Comparison of ENCODE assay signal across 8 cellular contexts in the genomic region with DNA sequence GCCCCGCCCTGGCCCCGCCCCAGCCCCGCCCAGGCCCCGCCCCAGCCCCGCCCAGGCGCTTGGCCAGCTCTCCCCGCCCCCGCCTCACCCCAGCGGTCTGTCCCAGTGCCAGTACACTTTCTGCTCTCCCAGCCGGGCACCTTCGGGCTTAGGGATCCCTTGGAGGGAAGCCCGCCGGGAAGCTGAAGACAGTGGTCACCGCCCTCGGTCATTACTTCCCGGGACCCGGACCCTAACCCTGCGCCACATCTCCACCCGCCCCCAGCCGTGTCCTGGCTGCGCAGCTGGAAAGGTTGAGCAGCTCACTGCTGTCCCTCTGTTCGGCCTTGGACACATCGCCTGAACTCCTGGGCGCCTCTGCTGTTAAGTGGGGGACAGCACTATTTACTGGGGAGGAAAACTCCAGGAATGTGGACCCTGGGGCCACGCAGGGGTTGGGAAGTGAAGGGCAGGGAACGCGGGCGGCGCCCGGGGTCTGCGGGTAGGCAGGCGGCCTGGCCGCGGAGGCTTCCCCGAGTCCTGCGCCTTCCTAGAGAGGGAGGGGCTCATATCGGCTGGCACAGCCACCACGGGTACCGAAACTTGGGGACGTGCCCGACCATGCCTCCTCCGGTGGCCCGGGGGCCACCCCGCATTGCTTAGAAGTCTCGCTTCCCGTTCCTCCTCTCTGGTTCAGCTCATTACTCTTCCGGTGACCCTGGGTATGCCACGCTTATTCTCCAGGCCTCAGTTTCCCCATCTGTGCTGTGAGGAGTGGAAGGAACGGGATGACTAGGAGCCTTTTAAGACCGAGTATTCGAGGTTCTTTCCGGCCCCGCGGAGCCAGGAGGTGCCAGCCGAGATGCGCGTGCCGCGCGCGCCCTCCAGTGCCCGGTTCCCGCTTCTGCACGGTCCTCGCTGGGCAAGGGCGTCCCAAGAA.
DNase-seq lines count a peak whose midpoint lies in the region; ATAC-seq and TF ChIP-seq lines count a peak whose summit lies in the region.

No MANE protein-coding gene starts in this region.

- intact Hi-C loops in left cardiac atrium (cut with DNase I): loop anchor here (2.0 to 10.0 kb wide), 5 partner anchors 122 to 1032 kb away; a partner anchor contains a TSS
- intact Hi-C loops in posterior cingulate gyrus (cut with DNase I): loop anchor here (1.0 to 5.0 kb wide), 2 partner anchors 195 to 1032 kb away; no protein-coding TSS in a partner anchor

- WGBS in upper lobe of left lung, 2 donors: 0 to 2% methylated on average over 37 to 56 of the region's 66 CpGs

- no peaks in the 10 kb centered on the region for H3K36me3 ChIP-seq in upper lobe of left lung

- H3K9me3 ChIP-seq in upper lobe of left lung: no peaks in the 10 kb centered on the region

- TF ChIP-seq CTCF in upper lobe of left lung (IDR thresholded peaks at IDR 0.05): peak; percentile 85 to 94 (median 92)

- TF ChIP-seq EP300 in upper lobe of left lung (IDR thresholded peaks at IDR 0.05): no peak

- peaks cover 3 to 13% (median 8%) of the 10 kb centered on the region in 4 donors for H3K4me1 ChIP-seq in upper lobe of left lung

- TF ChIP-seq POLR2A in upper lobe of left lung (IDR thresholded peaks at IDR 0.05): peak in 1 of 4 donors; percentile 23

- peak overlapping the region; percentile 66 to 84 (median 81) for H3K27ac ChIP-seq in upper lobe of left lung

- H3K4me3 ChIP-seq in upper lobe of left lung: peak overlapping the region; percentile 43 to 67 (median 52)

- ATAC-seq in left cardiac atrium (peak; percentile 91 to 95), upper lobe of left lung (ENCODE audit: low FRiP score in 2 of 2) (peak; percentile 83 to 95)

- H3K27me3 ChIP-seq in upper lobe of left lung: no peaks in the 10 kb centered on the region

- DNase-seq in GDM1 (lab: John Stamatoyannopoulos, UW): peak; percentile 74
- DNase-seq in GOT3 (lab: John Stamatoyannopoulos, UW): peak; percentile 30
- DNase-seq in Kasumi-1 (lab: John Stamatoyannopoulos, UW): peak; percentile 70 to 81
- DNase-seq in T-helper 1 cell: peak; percentile 41 to 73 (median 66)
- peak; percentile 48 for DNase-seq in amniotic epithelial cell (ENCODE audit: low read depth)
- peak; percentile 85 for DNase-seq in left cardiac atrium
- DNase-seq in posterior cingulate gyrus: peak; percentile 80 to 98 (median 90)
- peak; percentile 81 to 97 for DNase-seq in upper lobe of left lung

Comparison
In these comparisons a context has a peak if more than half of its experiments do, and no peak if none do; other contexts are left out.
1. Peak in every context shown above with its lines: DNase-seq, ATAC-seq, H3K4me3 ChIP-seq and H3K27ac ChIP-seq.
2. DNase-seq: peak in every context shown above with its lines; median percentile 90 in posterior cingulate gyrus; 89 in upper lobe of left lung; 85 in left cardiac atrium; 76 in Kasumi-1; 74 in GDM1; 66 in T-helper 1 cell; 48 in amniotic epithelial cell; 30 in GOT3.